In the genomic region with DNA sequence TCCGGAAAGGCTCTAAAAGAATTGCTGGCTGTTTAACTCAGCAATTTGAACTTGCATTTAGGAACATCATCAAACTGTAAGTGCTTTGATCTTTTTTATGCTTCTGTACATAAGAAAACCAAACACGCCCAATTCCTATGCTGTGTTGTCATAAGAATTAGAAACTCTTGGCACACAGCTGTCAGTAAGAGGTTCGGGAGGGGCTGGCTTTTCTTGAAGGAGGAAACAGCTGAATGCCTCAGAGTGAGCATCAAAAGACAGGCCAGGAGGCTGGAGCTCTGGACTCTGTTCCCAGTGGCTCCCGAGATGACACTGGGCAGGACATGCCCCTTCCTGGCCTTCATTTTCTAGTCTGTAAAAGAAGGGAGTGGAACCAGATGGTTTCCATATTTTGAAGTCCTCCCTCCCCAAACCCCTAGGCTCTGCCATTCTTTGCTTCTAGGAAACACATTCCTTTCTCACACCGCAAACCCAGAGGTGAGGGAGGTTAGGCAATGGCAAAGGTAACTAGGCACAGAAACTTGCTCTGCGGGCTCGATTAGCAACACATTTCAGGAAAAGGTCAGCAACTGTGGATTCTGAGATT, we compare ENCODE assay signal across 9 cellular contexts.
DNase-seq lines count a peak whose midpoint lies in the region; TF ChIP-seq lines count a peak whose summit lies in the region.
"Had no signal": no experiment of that assay in that cellular context is flagged by ENCODE, and none has a peak within 500 bp of the region (broad histone marks: within the 10 kb centered on the region; RNA-seq: fewer than 3 reads in every experiment).

No MANE protein-coding gene starts in this region.

- POLR2A ChIA-PET in activated CD4-positive, alpha-beta T cell treated with anti-CD3 and anti-CD28 coated beads, Interleukin-2, amount 10 ng/mL, durations not matched to agents 7 days and 5 days (lab: Charles Lee): no interaction called here

- H3K4me1 Mint-ChIP-seq in osteocyte (ENCODE audit: unreplicated experiment): peaks cover 39% of the 10 kb centered on the region
- H3K4me1 Mint-ChIP-seq in activated CD4-positive, alpha-beta T cell treated with anti-CD3 and anti-CD28 coated beads, Interleukin-2, amount 10 ng/mL, durations not matched to agents 7 days and 5 days: no peaks in the 10 kb centered on the region

- H3K27ac Mint-ChIP-seq in osteocyte (ENCODE audit: unreplicated experiment): peak overlapping the region; percentile 8
- H3K27ac Mint-ChIP-seq in activated CD4-positive, alpha-beta T cell treated with anti-CD3 and anti-CD28 coated beads, Interleukin-2, amount 10 ng/mL, durations not matched to agents 7 days and 5 days: no peak overlapping the region

- H3K36me3 Mint-ChIP-seq in osteocyte (ENCODE audit: unreplicated experiment): no peaks in the 10 kb centered on the region
- no peaks in the 10 kb centered on the region for H3K36me3 Mint-ChIP-seq in activated CD4-positive, alpha-beta T cell treated with anti-CD3 and anti-CD28 coated beads, Interleukin-2, amount 10 ng/mL, durations not matched to agents 7 days and 5 days (ENCODE audit: low read depth)

- CTCF ChIA-PET in activated CD4-positive, alpha-beta T cell treated with anti-CD3 and anti-CD28 coated beads, Interleukin-2, amount 10 ng/mL, durations not matched to agents 7 days and 5 days (lab: Charles Lee): no interaction called here

- no peak overlapping the region for H3K4me3 ChIP-seq in epithelial cell of proximal tubule (ENCODE audit: low read depth, low read length)

- TF ChIP-seq CTCF in epithelial cell of proximal tubule (conservative IDR thresholded peaks at IDR 0.05; ENCODE audit: low read depth, low read length) (no peak), osteocyte (IDR thresholded peaks at IDR 0.05) (no peak)

- H3K9me3 Mint-ChIP-seq in osteocyte (ENCODE audit: unreplicated experiment): no peaks in the 10 kb centered on the region
- H3K9me3 Mint-ChIP-seq in activated CD4-positive, alpha-beta T cell treated with anti-CD3 and anti-CD28 coated beads, Interleukin-2, amount 10 ng/mL, durations not matched to agents 7 days and 5 days: no peaks in the 10 kb centered on the region

- DNase-seq in D341Med (ENCODE audit: low spot score): peak; percentile 30
- peak; percentile 76 for DNase-seq in NCI-H2227 treated with DMSO at 0.1 percent for 48 hours (lab: John Stamatoyannopoulos, UW)
- peak; percentile 68 for DNase-seq in epithelial cell of proximal tubule (ENCODE audit: low read depth)
- no peak for DNase-seq in osteocyte (ENCODE audit: extremely low spot score, unreplicated experiment)
- no peak for DNase-seq in activated CD4-positive, alpha-beta T cell treated with anti-CD3 and anti-CD28 coated beads, Interleukin-2, amount 10 ng/mL, durations not matched to agents 7 days and 5 days
- DNase-seq in CD1c-positive myeloid dendritic cell (ENCODE audit: extremely low spot score): no peak
- no peak for DNase-seq in NOMO-1 treated with dmso at 0.1 percent for 144 hours (lab: John Stamatoyannopoulos, UW; ENCODE audit: unreplicated experiment)
- no peak for DNase-seq in inferior parietal cortex (ENCODE audit: extremely low spot score)
- DNase-seq: stimulated activated CD4-positive, alpha-beta T cell treated with anti-CD3 and anti-CD28 coated beads, Interleukin-1b, Interleukin-23, amount 100 ng/mL, for 48 hours had no signal

- H3K4me3 Mint-ChIP-seq in osteocyte (ENCODE audit: unreplicated experiment): no peak overlapping the region
- H3K4me3 Mint-ChIP-seq in activated CD4-positive, alpha-beta T cell treated with anti-CD3 and anti-CD28 coated beads, Interleukin-2, amount 10 ng/mL, durations not matched to agents 7 days and 5 days: no peak overlapping the region

- H3K27me3 Mint-ChIP-seq in osteocyte (ENCODE audit: unreplicated experiment): no peaks in the 10 kb centered on the region
- H3K27me3 Mint-ChIP-seq in activated CD4-positive, alpha-beta T cell treated with anti-CD3 and anti-CD28 coated beads, Interleukin-2, amount 10 ng/mL, durations not matched to agents 7 days and 5 days: peaks cover 9% of the 10 kb centered on the region

Comparison
In these comparisons a context has a peak if more than half of its experiments do, and no peak if none do; other contexts are left out.
1. DNase-seq: peak in D341Med (single experiment), NCI-H2227 treated with DMSO at 0.1 percent for 48 hours (single experiment) and epithelial cell of proximal tubule (single experiment); none in osteocyte (single experiment), activated CD4-positive, alpha-beta T cell treated with anti-CD3 and anti-CD28 coated beads, Interleukin-2, amount 10 ng/mL, durations not matched to agents 7 days and 5 days (single experiment), CD1c-positive myeloid dendritic cell (single experiment), NOMO-1 treated with dmso at 0.1 percent for 144 hours (single experiment) and inferior parietal cortex (single experiment).